Comparison of ENCODE assay signal across 8 cellular contexts in genomic region chr3:39148116-39149058, GRCh38.
A peak's percentile ranks its signal among the peaks of the same experiment; 100 is the strongest.
DNase-seq lines count a peak whose midpoint lies in the region; ATAC-seq and TF ChIP-seq lines count a peak whose summit lies in the region.

No MANE protein-coding gene starts in this region.

- no peaks in the 10 kb centered on the region for H3K9me2 ChIP-seq in Loucy (replicated peaks; ENCODE audit: low read depth, low read length)

- H3K27me3 ChIP-seq in Loucy (ENCODE audit: insufficient read depth, low read length, poor library complexity, severe bottlenecking) (no peaks in the 10 kb centered on the region), adipocyte (replicated peaks; ENCODE audit: control insufficient read depth, insufficient read depth, low read length) (no peaks in the 10 kb centered on the region), tibial artery (no peaks in the 10 kb centered on the region)

- DNase-seq in ELF-1 (ENCODE audit: low read depth, low spot score) (peak; percentile 81), adipocyte (ENCODE audit: low read depth) (peak; percentile 39), left kidney (ENCODE audit: low read depth, low spot score) (peak; percentile 40), tibial artery (peak in 1 of 2 donors; percentile 61), NCI-H748 treated with DMSO at 0.1 percent for 48 hours (lab: John Stamatoyannopoulos, UW) (no peak)

- no peak overlapping the region for H2AFZ ChIP-seq in Loucy (ENCODE audit: low read length)

- H3K9me3 ChIP-seq in Loucy (ENCODE audit: insufficient read depth, low read depth, low read length) (no peaks in the 10 kb centered on the region), adipocyte (ENCODE audit: control insufficient read depth, low read length) (no peaks in the 10 kb centered on the region), tibial artery (no peaks in the 10 kb centered on the region)

- ATAC-seq in GM19463 (IDR thresholded peaks at IDR 0.05; ENCODE audit: unreplicated experiment) = peak; percentile 14
- no peak for ATAC-seq in GM21360 (IDR thresholded peaks at IDR 0.05; ENCODE audit: unreplicated experiment)

- peaks cover 14% of the 10 kb centered on the region for H4K20me1 ChIP-seq in Loucy (ENCODE audit: insufficient read depth, low read length, poor library complexity, severe bottlenecking)

- peaks cover 29% of the 10 kb centered on the region; the same call in 1 of the 2 replicates for H3K36me3 ChIP-seq in Loucy (ENCODE audit: insufficient read depth, low read length)
- H3K36me3 ChIP-seq in adipocyte (ENCODE audit: control insufficient read depth, insufficient read depth, low read length, severe bottlenecking) = peaks cover 32% of the 10 kb centered on the region
- H3K36me3 ChIP-seq in tibial artery = peaks cover 20 to 32% (median 32%) of the 10 kb centered on the region in 3 donors

- H3K79me2 ChIP-seq in Loucy (ENCODE audit: insufficient read depth, low read length) = peaks cover 67% of the 10 kb centered on the region; the same call in 1 of the 2 replicates

- intact Hi-C loops in tibial artery (cut with DNase I; ENCODE audit: low total_unique reads) = no loop called here

- H3K4me1 ChIP-seq in Loucy (ENCODE audit: insufficient read depth, low read length, poor library complexity, severe bottlenecking) (peaks cover 69% of the 10 kb centered on the region), adipocyte (ENCODE audit: control insufficient read depth, insufficient read depth, low read length) (peaks cover 70% of the 10 kb centered on the region), tibial artery (peaks cover 0 to 78% (median 64%) of the 10 kb centered on the region in 4 donors)

- H3K27ac ChIP-seq in tibial artery = peak overlapping the region; percentile 98 to 100

- H3F3A ChIP-seq in Loucy (ENCODE audit: low read depth) = no peaks in the 10 kb centered on the region

- H3K4me3 ChIP-seq in Loucy (ENCODE audit: low read length, poor library complexity, severe bottlenecking) (peak overlapping the region; percentile 78), adipocyte (ENCODE audit: low read length) (no peak overlapping the region), tibial artery (peak overlapping the region; percentile 21 to 42)

- H3K4me2 ChIP-seq in Loucy (ENCODE audit: low read depth, low read length, poor library complexity, severe bottlenecking) = peak overlapping the region; percentile 91

- H3K9ac ChIP-seq in Loucy (ENCODE audit: low read depth, low read length, poor library complexity, severe bottlenecking) (peak overlapping the region; percentile 78), adipocyte (ENCODE audit: low read length) (peak overlapping the region; percentile 57)

- TF ChIP-seq CTCF in Loucy (conservative IDR thresholded peaks at IDR 0.05; ENCODE audit: low read length) (0 out of 2 replicates have a peak, but pooled peaks have one; percentile 13), tibial artery (IDR thresholded peaks at IDR 0.05) (no peak)
